In the genomic region with DNA sequence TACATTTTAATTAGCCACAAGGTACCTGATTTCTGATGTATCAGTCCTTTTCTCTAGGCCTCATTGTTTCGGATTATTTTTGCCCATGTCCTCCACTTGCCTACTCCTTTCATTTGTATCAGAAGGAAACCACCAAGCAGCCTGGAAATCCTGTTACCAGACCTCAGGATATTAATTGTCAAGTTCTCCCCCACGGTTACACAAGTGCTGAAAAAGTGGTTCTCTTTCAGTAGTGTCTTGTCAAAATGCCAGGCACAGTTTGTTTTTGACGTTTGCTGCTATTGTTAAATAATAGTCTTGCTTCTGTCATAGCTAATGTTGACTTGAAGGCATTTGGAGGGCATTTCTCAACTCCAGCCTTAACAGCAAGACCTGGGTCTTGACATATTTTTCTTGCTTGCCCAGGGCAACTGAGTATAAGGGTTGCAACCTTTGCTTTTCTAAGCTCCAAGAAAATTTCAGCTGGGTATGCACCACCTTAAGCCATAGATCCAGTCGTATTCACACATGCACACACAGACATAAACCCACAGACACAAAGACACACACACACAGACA, we compare ENCODE assay signal across 28 cellular contexts. TPM values are rescaled to one million over a fixed set of nuclear protein-coding genes. Genes with fewer than 3 reads are reported as not detected.
DNase-seq lines count a peak whose midpoint lies in the region; TF ChIP-seq lines count a peak whose summit lies in the region.
"Had no signal": no experiment of that assay in that cellular context is flagged by ENCODE, and none has a peak within 500 bp of the region (broad histone marks: within the 10 kb centered on the region; RNA-seq: fewer than 3 reads in every experiment).

No MANE protein-coding gene starts in this region.

- no peaks in the 10 kb centered on the region for H3K27me3 ChIP-seq in breast epithelium
- H3K27me3 ChIP-seq: esophagus muscularis mucosa, gastroesophageal sphincter, MG63, stomach, thyroid gland had no signal

- no peaks in the 10 kb centered on the region for H3K9me3 ChIP-seq in breast epithelium
- H3K9me3 ChIP-seq: esophagus muscularis mucosa, gastroesophageal sphincter, stomach, thyroid gland had no signal

- H3K27ac Mint-ChIP-seq in MCF 10A (ENCODE audit: low read depth, unreplicated experiment) (no peak overlapping the region), nephron progenitor cell (peak overlapping the region; percentile 14), CD14-positive monocyte (peak overlapping the region in 1 of 7 donors; percentile 58)
- H3K27ac Mint-ChIP-seq: activated naive CD8-positive, alpha-beta T cell treated with anti-CD3 and anti-CD28 coated beads, Interleukin-2, amount 10 ng/mL, durations not matched to agents 7 days and 5 days; activated T-cell treated with anti-CD3 and anti-CD28 coated beads, Interleukin-2, amount 50 U/mL, for 24 hours; CD8-positive, alpha-beta T cell; T-helper 1 cell treated with Interleukin-12 subunit alpha and Interleukin-12 subunit beta and Interleukin-4 antibody, amounts not matched to agents 30 μg/mL and 1 μg/mL, for 36 hours had no signal

- no peak overlapping the region for H3K4me3 ChIP-seq in breast epithelium
- H3K4me3 ChIP-seq: esophagus muscularis mucosa, gastroesophageal sphincter, MG63, SK-N-MC, smooth muscle cell, stomach, thyroid gland had no signal

- H3K27ac ChIP-seq in breast epithelium = no peak overlapping the region
- H3K27ac ChIP-seq in epithelial cell of prostate = peak overlapping the region; percentile 60
- H3K27ac ChIP-seq: esophagus muscularis mucosa, gastroesophageal sphincter, SK-N-MC, stomach, thyroid gland had no signal

- TF ChIP-seq CTCF in MCF 10A (IDR thresholded peaks at IDR 0.05; ENCODE audit: unreplicated experiment) (no peak), breast epithelium (IDR thresholded peaks at IDR 0.05) (no peak), nephron progenitor cell (IDR thresholded peaks at IDR 0.05) (no peak), GM20000 (IDR thresholded peaks at IDR 0.05; ENCODE audit: extremely low read depth, missing control alignments) (no peak), CD14-positive monocyte (IDR thresholded peaks at IDR 0.05) (no peak)

- no peak for TF ChIP-seq POLR2A in breast epithelium (IDR thresholded peaks at IDR 0.05)

- peak; percentile 45 for DNase-seq in MCF 10A (ENCODE audit: unreplicated experiment)
- DNase-seq in breast epithelium (ENCODE audit: low spot score in 2 of 2) = no peak
- DNase-seq in epithelial cell of prostate (ENCODE audit: low read depth, low spot score) = no peak
- no peak for DNase-seq in nephron progenitor cell
- no peak for DNase-seq in OCI-M1 (lab: John Stamatoyannopoulos, UW)
- DNase-seq in GM20000 (ENCODE audit: low spot score) = no peak
- DNase-seq in D341Med (ENCODE audit: low spot score) = no peak
- no peak for DNase-seq in CD14-positive monocyte (ENCODE audit: low spot score)
- DNase-seq: activated gamma-delta T cell treated with Interleukin-2 at 50 U/mL for 16 hours; activated naive CD8-positive, alpha-beta T cell treated with anti-CD3 and anti-CD28 coated beads, Interleukin-2, amount 10 ng/mL, durations not matched to agents 7 days and 5 days; activated T-cell treated with anti-CD3 and anti-CD28 coated beads, Interleukin-2, amount 50 U/mL, for 24 hours; caudate nucleus; CD8-positive, alpha-beta T cell; EL; NCI-H1105; NCI-H187 treated with DMSO at 0.1 percent for 48 hours; NCI-H526; PC-3; retina; stimulated activated CD4-positive, alpha-beta T cell treated with anti-CD3 and anti-CD28 coated beads, Interleukin-1b, Interleukin-23, amount 100 ng/mL, for 48 hours; stomach; thyroid gland had no signal

- POLR2A ChIA-PET in MCF 10A (lab: Yijun Ruan, JAX) = interaction anchor here (1.9 kb wide), 1 partner anchor 31 kb away, joined by 6 read pairs; a partner anchor contains a TSS

- no TSS peak for BruUV-seq in MCF 10A (replicated peaks; lab: Mats Ljungman, UMichigan)

- H3K36me3 Mint-ChIP-seq in MCF 10A (ENCODE audit: insufficient read depth, unreplicated experiment) = no peaks in the 10 kb centered on the region
- H3K36me3 Mint-ChIP-seq in nephron progenitor cell (ENCODE audit: low read depth) = no peaks in the 10 kb centered on the region
- H3K36me3 Mint-ChIP-seq in CD14-positive monocyte = peaks cover 0 to 4% of the 10 kb centered on the region in 2 donors
- H3K36me3 Mint-ChIP-seq: CD8-positive, alpha-beta T cell had no signal

- peaks cover 0 to 5% of the 10 kb centered on the region in 2 donors for H3K4me1 ChIP-seq in breast epithelium

- CTCF ChIA-PET in MCF 10A (lab: Yijun Ruan, JAX) = interaction anchor here (0.6 kb wide), 2 partner anchors 105 to 264 kb away, joined by 3 to 5 read pairs; a partner anchor contains a TSS

- H3K27me3 Mint-ChIP-seq in MCF 10A (ENCODE audit: insufficient read depth, unreplicated experiment) (no peaks in the 10 kb centered on the region), nephron progenitor cell (ENCODE audit: low read depth, poor library complexity) (peaks cover 8% of the 10 kb centered on the region), CD14-positive monocyte (ENCODE audit: low read depth in 3 of 3) (no peaks in the 10 kb centered on the region)

- intact Hi-C loops in MCF 10A (cut with micrococcal nuclease) (no loop called here), breast epithelium (cut with DNase I; ENCODE audit: low total_unique reads) (no loop called here), CD14-positive monocyte (cut with micrococcal nuclease) (no loop called here)

- H3K4me3 Mint-ChIP-seq in MCF 10A (ENCODE audit: unreplicated experiment) (no peak overlapping the region), nephron progenitor cell (no peak overlapping the region), CD14-positive monocyte (no peak overlapping the region)
- H3K4me3 Mint-ChIP-seq: activated naive CD8-positive, alpha-beta T cell treated with anti-CD3 and anti-CD28 coated beads, Interleukin-2, amount 10 ng/mL, durations not matched to agents 7 days and 5 days; activated T-cell treated with anti-CD3 and anti-CD28 coated beads, Interleukin-2, amount 50 U/mL, for 24 hours; CD8-positive, alpha-beta T cell; T-helper 1 cell treated with Interleukin-12 subunit alpha and Interleukin-12 subunit beta and Interleukin-4 antibody, amounts not matched to agents 30 μg/mL and 1 μg/mL, for 36 hours had no signal

- H3K9me3 Mint-ChIP-seq in MCF 10A (ENCODE audit: unreplicated experiment) = no peaks in the 10 kb centered on the region
- H3K9me3 Mint-ChIP-seq in nephron progenitor cell = no peaks in the 10 kb centered on the region
- no peaks in the 10 kb centered on the region for H3K9me3 Mint-ChIP-seq in CD14-positive monocyte
- H3K9me3 Mint-ChIP-seq: activated naive CD8-positive, alpha-beta T cell treated with anti-CD3 and anti-CD28 coated beads, Interleukin-2, amount 10 ng/mL, durations not matched to agents 7 days and 5 days; activated T-cell treated with anti-CD3 and anti-CD28 coated beads, Interleukin-2, amount 50 U/mL, for 24 hours; CD8-positive, alpha-beta T cell; T-helper 1 cell treated with Interleukin-12 subunit alpha and Interleukin-12 subunit beta and Interleukin-4 antibody, amounts not matched to agents 30 μg/mL and 1 μg/mL, for 36 hours had no signal

- H3K4me1 Mint-ChIP-seq in MCF 10A (ENCODE audit: insufficient read depth, unreplicated experiment) (peaks cover 19% of the 10 kb centered on the region), nephron progenitor cell (peaks cover 69% of the 10 kb centered on the region), CD14-positive monocyte (peaks cover 41% of the 10 kb centered on the region)

- no peaks in the 10 kb centered on the region for H3K36me3 ChIP-seq in breast epithelium
- H3K36me3 ChIP-seq: esophagus muscularis mucosa, gastroesophageal sphincter, stomach, thyroid gland had no signal

RNA-seq across cellular contexts. Expression of a gene that starts 31.0 kb away (rescaled TPM):
- 15.0 and 28.4 TPM in 2 replicates for total RNA-seq in MCF 10A (2022)
- total RNA-seq in breast epithelium = 10 to 100 TPM; 13.1 to 30.9 (median 20.3) TPM
- 10 to 100 TPM; 13.6 to 14.8 TPM for polyA plus RNA-seq in CD14-positive monocyte
